ENCODE assay signal across 14 cellular contexts in the genomic region with DNA sequence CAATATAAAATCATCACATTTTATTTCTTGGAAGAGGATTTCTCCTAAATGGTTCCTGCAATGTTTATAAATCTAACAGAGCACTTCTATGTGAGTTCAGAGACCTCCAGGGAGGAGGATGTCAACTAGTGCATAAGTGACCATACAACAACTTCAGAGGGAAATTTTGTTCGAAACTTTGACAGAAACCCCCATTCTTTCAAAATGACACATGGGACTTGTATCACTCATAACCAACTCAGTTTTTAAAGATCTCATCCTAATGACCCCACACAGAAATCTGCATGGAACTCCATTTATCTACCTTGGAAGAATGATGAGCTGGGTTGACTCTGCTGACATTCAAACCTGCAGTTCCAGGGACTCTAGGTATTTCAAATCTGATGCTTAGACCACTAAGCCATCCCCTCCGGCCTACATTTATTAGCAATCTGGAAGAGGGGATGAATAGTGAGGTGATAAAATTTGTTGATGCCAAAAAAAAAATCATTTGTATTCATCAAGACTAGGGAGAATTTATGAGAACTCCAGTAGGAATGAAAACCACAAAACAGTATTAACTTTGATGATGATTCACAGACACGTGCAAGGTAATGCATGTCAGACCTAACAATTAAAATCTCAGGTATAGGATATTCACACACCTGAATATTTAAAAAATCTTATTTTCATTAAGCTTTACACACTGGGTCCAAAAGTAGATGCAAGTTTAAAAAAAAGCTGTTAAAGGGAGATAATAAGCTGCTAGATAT.
DNase-seq lines count a peak whose midpoint lies in the region; ATAC-seq and TF ChIP-seq lines count a peak whose summit lies in the region.
"Had no signal": no experiment of that assay in that cellular context is flagged by ENCODE, and none has a peak within 500 bp of the region (broad histone marks: within the 10 kb centered on the region; RNA-seq: fewer than 3 reads in every experiment).

No MANE protein-coding gene starts in this region.

- H3K36me3 ChIP-seq in colonic mucosa (no peaks in the 10 kb centered on the region), left lung (peaks cover 0 to 74% of the 10 kb centered on the region in 2 donors)

- peak; percentile 97 for ATAC-seq in GM18868 (IDR thresholded peaks at IDR 0.05; ENCODE audit: unreplicated experiment)
- ATAC-seq in GM21515 (IDR thresholded peaks at IDR 0.05; ENCODE audit: unreplicated experiment): peak; percentile 62
- ATAC-seq in HG03045 (IDR thresholded peaks at IDR 0.05; ENCODE audit: unreplicated experiment): peak; percentile 86
- ATAC-seq in foreskin keratinocyte: peak; percentile 62
- no peak for ATAC-seq in left lung
- ATAC-seq: gastroesophageal sphincter, sciatic nerve had no signal

- no peaks in the 10 kb centered on the region for H3K9me3 ChIP-seq in colonic mucosa
- no peaks in the 10 kb centered on the region for H3K9me3 ChIP-seq in left lung
- H3K9me3 ChIP-seq: gastroesophageal sphincter had no signal

- intact Hi-C loops in colonic mucosa (cut with DNase I): no loop called here
- intact Hi-C loops in left lung (cut with DNase I): no loop called here

- DNase-seq in foreskin keratinocyte (peak; percentile 44 to 63), colonic mucosa (no peak), left lung (no peak), GM19240 (ENCODE audit: insufficient read length, low spot score) (no peak)
- DNase-seq: activated CD4-positive, CD25-positive, alpha-beta regulatory T cell treated with anti-CD3 and anti-CD28 coated beads, Interleukin-2, amount 50 U/mL, for 72 hours; effector CD4-positive, alpha-beta T cell; kidney glomerular epithelial cell; naive B cell had no signal

- H3K4me3 ChIP-seq in colonic mucosa (no peak overlapping the region), left lung (no peak overlapping the region)
- H3K4me3 ChIP-seq: gastroesophageal sphincter had no signal

- H3K27ac ChIP-seq in foreskin keratinocyte (no peak overlapping the region), colonic mucosa (no peak overlapping the region), left lung (no peak overlapping the region)
- H3K27ac ChIP-seq: C4-2B, gastroesophageal sphincter had no signal

- no peak overlapping the region for H3K9ac ChIP-seq in colonic mucosa (ENCODE audit: low read depth in 2 of 2, low read length in 2 of 2)

- H3K4me1 ChIP-seq in foreskin keratinocyte (peaks cover 5% of the 10 kb centered on the region), colonic mucosa (no peaks in the 10 kb centered on the region), left lung (no peaks in the 10 kb centered on the region)
- H3K4me1 ChIP-seq: gastroesophageal sphincter had no signal

- no peak for TF ChIP-seq CTCF in foreskin keratinocyte (conservative IDR thresholded peaks at IDR 0.05)
- TF ChIP-seq CTCF in colonic mucosa (IDR thresholded peaks at IDR 0.05): no peak
- TF ChIP-seq CTCF in left lung (IDR thresholded peaks at IDR 0.05): no peak

- H3K27me3 ChIP-seq in foreskin keratinocyte: no peaks in the 10 kb centered on the region
- H3K27me3 ChIP-seq in colonic mucosa: no peaks in the 10 kb centered on the region
- no peaks in the 10 kb centered on the region for H3K27me3 ChIP-seq in left lung
- H3K27me3 ChIP-seq: gastroesophageal sphincter had no signal

Comparison
In these comparisons a context has a peak if more than half of its experiments do, and no peak if none do; other contexts are left out.
1. DNase-seq: peak in foreskin keratinocyte (2 of 2); none in colonic mucosa (single experiment), left lung (0 of 2) and GM19240 (single experiment).